In genomic region chr6:54535568-54535967, GRCh38 we compare ENCODE assay signal across 8 cellular contexts.
"Had no signal": no experiment of that assay in that cellular context is flagged by ENCODE, and none has a peak within 500 bp of the region (broad histone marks: within the 10 kb centered on the region; RNA-seq: fewer than 3 reads in every experiment).

No MANE protein-coding gene starts in this region.

- DNase-seq: H7, HFFc6, KG1 had no signal

- H3K27ac ChIP-seq: HL-60 had no signal

- H3K4me2 ChIP-seq: GM23338 had no signal

- H3K36me3 ChIP-seq: HAP-1 had no signal

- FAIRE-seq: H1 had no signal

- H3K4me1 ChIP-seq: HAP-1 had no signal

- H2AFZ ChIP-seq: GM23338 had no signal

- H3K9me3 ChIP-seq: HAP-1 had no signal

- H3K4me3 ChIP-seq: GM23338, HAP-1 had no signal

- ATAC-seq: GM23338, HCT116 had no signal
